8 cellular contexts compared by ENCODE assay signal in the genomic region with DNA sequence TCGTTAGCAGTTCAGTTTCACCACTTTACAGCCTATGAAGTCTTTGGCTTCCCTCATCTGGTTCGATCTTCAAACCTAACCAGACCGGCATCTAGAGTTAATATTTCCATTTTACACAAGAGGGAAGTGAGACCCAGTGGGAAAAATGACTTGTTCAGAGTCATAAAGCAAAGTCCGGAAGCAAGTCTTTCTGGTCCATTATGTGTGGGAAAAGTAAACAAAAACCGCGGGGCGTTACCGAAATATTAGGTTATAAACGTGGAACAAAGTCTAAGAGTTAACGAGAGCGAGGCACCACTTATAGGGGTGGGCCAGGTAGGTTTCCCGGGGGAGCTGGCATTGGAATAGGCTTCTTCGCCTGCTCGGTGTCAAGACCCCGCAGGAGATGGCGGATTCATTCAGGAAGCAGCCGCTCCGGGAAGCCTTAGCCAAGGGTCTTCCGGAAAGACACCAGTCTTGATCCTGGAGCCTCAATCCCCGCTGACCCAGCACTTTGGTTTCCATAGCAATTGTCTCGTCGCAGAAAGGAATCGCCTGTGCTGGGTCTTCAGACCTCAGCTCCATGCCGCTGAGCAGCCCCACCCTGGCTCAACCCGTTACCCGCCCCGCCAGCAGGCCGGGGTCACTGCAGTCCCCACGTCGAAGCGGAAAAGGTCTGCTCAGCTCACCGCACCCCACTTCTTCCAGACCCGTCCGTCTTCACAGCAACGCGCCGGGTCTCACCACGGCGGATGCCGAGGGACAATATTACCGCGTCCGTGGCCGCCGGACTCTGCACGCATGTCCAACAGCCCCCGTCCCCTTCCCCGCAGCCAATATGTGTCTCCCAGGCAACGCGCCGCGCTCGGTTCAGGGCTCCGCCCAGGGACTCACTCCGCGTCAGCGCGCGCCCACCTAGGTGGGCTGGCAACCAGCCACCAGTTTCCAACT. TPM values are rescaled to one million over a fixed set of nuclear protein-coding genes. Genes with fewer than 3 reads are reported as not detected.
A peak's percentile ranks its signal among the peaks of the same experiment; 100 is the strongest.
DNase-seq lines count a peak whose midpoint lies in the region; ATAC-seq and TF ChIP-seq lines count a peak whose summit lies in the region.

A gene (plus strand): TSS at position 872 of the 930 bp plus-strand sequence. CDS start 82 bp downstream, outside the sequence.

- peak within 1 kb of the TSS; percentile 89 for H3K9ac ChIP-seq in PC-3 (ENCODE audit: low read length)

- H3K27me3 ChIP-seq in PC-3 (ENCODE audit: low read length) (no peaks in the 10 kb centered on the region), body of pancreas (no peaks in the 10 kb centered on the region)

- H3K79me2 ChIP-seq in PC-3 (ENCODE audit: low read length): peaks cover 8% of the 10 kb centered on the region; the same call in 1 of the 2 replicates

- POLR2A ChIA-PET in PC-3 (lab: Charles Lee; ENCODE audit: unreplicated experiment): interaction anchor here (0.7 kb wide), 1 partner anchor 61 kb away, joined by 3 read pairs; no protein-coding TSS in a partner anchor

- no peaks in the 10 kb centered on the region for H3K9me3 ChIP-seq in PC-3 (ENCODE audit: low read length)
- no peaks in the 10 kb centered on the region for H3K9me3 ChIP-seq in body of pancreas

- CTCF ChIA-PET in PC-3 (lab: Charles Lee): interaction anchor here (0.7 to 1.1 kb wide), 3 partner anchors 67 to 199 kb away, joined by 3 read pairs; no protein-coding TSS in a partner anchor

- WGBS in body of pancreas, 2 donors: 1% methylated on average over 17 to 59 of the region's 59 CpGs

- intact Hi-C loops in PC-3 (cut with micrococcal nuclease): loop anchor here (1.0 to 2.0 kb wide), 4 partner anchors 40 to 96 kb away; a partner anchor contains a TSS
- intact Hi-C loops in body of pancreas (cut with DNase I): no loop called here

- H3K9me2 ChIP-seq in PC-3 (replicated peaks; ENCODE audit: low read length): no peaks in the 10 kb centered on the region

- ATAC-seq in GM19463 (IDR thresholded peaks at IDR 0.05; ENCODE audit: unreplicated experiment) (peak; percentile 40), PC-3 (peak; percentile 58), body of pancreas (peak; percentile 66)

- TF ChIP-seq CTCF in PC-3 (conservative IDR thresholded peaks at IDR 0.05; ENCODE audit: low read depth, low read length) (no peak), body of pancreas (IDR thresholded peaks at IDR 0.05) (no peak)

- H3K4me1 ChIP-seq in PC-3 (ENCODE audit: insufficient read depth, low read length) (peaks cover 29% of the 10 kb centered on the region), body of pancreas (peaks cover 15% of the 10 kb centered on the region)

- H3K36me3 ChIP-seq in PC-3 (ENCODE audit: low read depth, low read length) (no peaks in the 10 kb centered on the region), body of pancreas (replicated peaks in 1 of 2; ENCODE audit: insufficient read depth in 1 of 2, low read depth in 2 of 2) (no peaks in the 10 kb centered on the region)

- peak within 1 kb of the TSS; percentile 83 for H3K4me2 ChIP-seq in PC-3 (ENCODE audit: low read length)

- H2AFZ ChIP-seq in PC-3 (ENCODE audit: low read length): peak within 1 kb of the TSS; percentile 44

- H3K4me3 ChIP-seq in PC-3 (ENCODE audit: low read length) (peak within 1 kb of the TSS; percentile 64), body of pancreas (peak within 1 kb of the TSS in 1 of 2 donors; percentile 52)

- DNase-seq in AG08396 (ENCODE audit: low spot score) (peak; percentile 66), PC-3 (peak; percentile 96), body of pancreas (peak; percentile 25 to 51 (median 40)), iPS-NIHi7 (ENCODE audit: extremely low spot score) (peak; percentile 77), OCI-M1 (lab: John Stamatoyannopoulos, UW) (no peak), RKO (ENCODE audit: low spot score) (no peak)
- peak; percentile 43 for DNase-seq in stimulated activated CD4-positive, alpha-beta T cell treated with anti-CD3 and anti-CD28 coated beads, Interleukin-15, amount 100 ng/mL, for 24 hours

- H3F3A ChIP-seq in PC-3 (ENCODE audit: low read length, unreplicated experiment): no peaks in the 10 kb centered on the region

- H4K20me1 ChIP-seq in PC-3 (ENCODE audit: low read length): no peaks in the 10 kb centered on the region

- H3K27ac ChIP-seq in PC-3 (ENCODE audit: low read length): peak within 1 kb of the TSS; percentile 91
- H3K27ac ChIP-seq in body of pancreas: no peak within 1 kb of the TSS

- TSS peak; percentile 83 for BruUV-seq in PC-3 (replicated peaks; lab: Mats Ljungman, UMichigan)

- no peak for TF ChIP-seq POLR2A in body of pancreas (IDR thresholded peaks at IDR 0.05)

RNA-seq across cellular contexts. Expression of the gene that starts here (rescaled TPM):
- 0.84 TPM in 1 of 2 replicates, not detected in the other for total RNA-seq in PC-3 (2014; rRNA removed)
- not detected for total RNA-seq in body of pancreas

Comparison
In these comparisons a context has a peak if more than half of its experiments do, and no peak if none do; other contexts are left out.
1. Peak in DNase-seq, ATAC-seq, H3K4me3 ChIP-seq, H3K27ac ChIP-seq, H3K9ac ChIP-seq and H3K4me2 ChIP-seq in PC-3; RNA of the gene not detected or under 1 TPM.
2. Peak in DNase-seq and ATAC-seq in body of pancreas; RNA of the gene not detected or under 1 TPM.
3. DNase-seq: peak in AG08396 (single experiment), iPS-NIHi7 (single experiment) and stimulated activated CD4-positive, alpha-beta T cell treated with anti-CD3 and anti-CD28 coated beads, Interleukin-15, amount 100 ng/mL, for 24 hours (single experiment); none in OCI-M1 (single experiment) and RKO (single experiment).
4. Peak in every context shown above with its lines, with median percentiles within 50 percentile points of each other: ATAC-seq.